22 cellular contexts compared by ENCODE assay signal in the genomic region with DNA sequence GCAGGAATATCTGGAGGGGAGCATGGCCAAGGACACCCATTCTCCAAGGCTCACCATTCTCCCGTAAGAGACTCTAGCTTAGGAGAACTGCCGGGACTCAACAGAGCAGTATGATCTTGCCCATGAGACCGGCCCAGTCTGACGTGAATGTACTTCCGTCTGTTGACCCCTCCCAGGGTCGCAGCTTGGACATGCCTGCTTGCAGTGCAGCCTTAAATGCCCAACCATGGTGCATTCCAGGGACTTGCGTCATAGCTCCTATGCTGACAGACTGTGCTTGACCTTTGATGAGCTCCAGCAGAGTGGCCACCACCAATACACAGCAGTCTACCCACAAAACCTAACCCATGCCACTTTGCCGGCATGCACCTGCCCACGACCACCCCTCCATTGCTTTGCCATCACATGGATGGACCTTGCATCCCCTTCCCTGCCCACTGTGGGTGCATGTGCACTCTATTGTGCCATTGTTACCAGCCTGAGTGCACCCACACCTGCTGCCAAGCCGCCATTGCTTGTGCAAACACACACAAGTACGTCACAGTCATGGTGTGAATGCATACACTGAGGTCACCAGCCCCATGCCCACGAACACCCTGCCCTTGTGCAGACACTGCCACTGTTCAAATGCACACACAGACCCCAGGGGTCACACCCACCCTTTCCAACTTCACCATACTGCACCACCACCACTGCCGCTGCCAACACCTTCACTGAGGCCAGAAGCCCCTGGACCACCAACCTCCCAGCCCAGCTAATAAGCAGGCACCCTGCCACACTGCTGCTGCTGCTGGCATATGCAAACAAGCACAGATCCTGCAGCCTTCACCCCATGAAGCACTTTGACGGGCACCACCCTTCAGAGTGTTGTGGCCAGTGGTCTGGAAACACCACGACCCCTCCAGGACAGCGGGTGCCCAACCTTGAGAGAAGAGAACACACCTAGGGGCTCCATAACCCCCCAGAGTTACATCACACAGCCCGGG.
"Had no signal": no experiment of that assay in that cellular context is flagged by ENCODE, and none has a peak within 500 bp of the region (broad histone marks: within the 10 kb centered on the region; RNA-seq: fewer than 3 reads in every experiment).

No MANE protein-coding gene starts in this region.

- H3K27me3 ChIP-seq: brain microvascular endothelial cell, neutrophil, pancreas, thyroid gland had no signal

- ATAC-seq: activated CD8-positive, alpha-beta T cell treated with anti-CD3 and anti-CD28 coated beads for 36 hours; activated T-helper 17 cell treated with anti-CD3 and anti-CD28 coated beads, Interleukin-2, amount 50 U/mL, for 72 hours; naive thymus-derived CD8-positive, alpha-beta T cell; pancreas had no signal

- H3K4me1 Mint-ChIP-seq: activated CD4-positive, alpha-beta T cell treated with anti-CD3 and anti-CD28 coated beads, Interleukin-2, amount 10 ng/mL, durations not matched to agents 24 days and 14 days; activated T-helper 17 cell treated with anti-CD3 and anti-CD28 coated beads, Interleukin-2, amount 50 U/mL, for 72 hours; central memory CD8-positive, alpha-beta T cell; naive thymus-derived CD8-positive, alpha-beta T cell had no signal

- H3K9me3 ChIP-seq: neutrophil, pancreas, thyroid gland had no signal

- H3K4me3 Mint-ChIP-seq: activated CD4-positive, alpha-beta T cell treated with anti-CD3 and anti-CD28 coated beads, Interleukin-2, amount 10 ng/mL, durations not matched to agents 24 days and 14 days; activated CD8-positive, alpha-beta T cell treated with anti-CD3 and anti-CD28 coated beads for 36 hours; activated T-helper 17 cell treated with anti-CD3 and anti-CD28 coated beads, Interleukin-2, amount 50 U/mL, for 72 hours; central memory CD8-positive, alpha-beta T cell; naive thymus-derived CD8-positive, alpha-beta T cell had no signal

- H3K4me3 ChIP-seq: pancreas, thyroid gland had no signal

- H3K4me1 ChIP-seq: pancreas, thyroid gland had no signal

- H3K27ac Mint-ChIP-seq: activated CD4-positive, alpha-beta T cell treated with anti-CD3 and anti-CD28 coated beads, Interleukin-2, amount 10 ng/mL, durations not matched to agents 24 days and 14 days; activated CD8-positive, alpha-beta T cell treated with anti-CD3 and anti-CD28 coated beads for 36 hours; activated T-helper 17 cell treated with anti-CD3 and anti-CD28 coated beads, Interleukin-2, amount 50 U/mL, for 72 hours; naive thymus-derived CD8-positive, alpha-beta T cell had no signal

- FAIRE-seq: endometrium, pancreas had no signal

- H3K27me3 Mint-ChIP-seq: activated CD4-positive, alpha-beta T cell treated with anti-CD3 and anti-CD28 coated beads, Interleukin-2, amount 10 ng/mL, durations not matched to agents 24 days and 14 days; activated CD8-positive, alpha-beta T cell treated with anti-CD3 and anti-CD28 coated beads for 36 hours; activated T-helper 17 cell treated with anti-CD3 and anti-CD28 coated beads, Interleukin-2, amount 50 U/mL, for 72 hours; central memory CD8-positive, alpha-beta T cell; naive thymus-derived CD8-positive, alpha-beta T cell had no signal

- DNase-seq: activated CD4-positive, alpha-beta T cell treated with anti-CD3 and anti-CD28 coated beads, Interleukin-2, amount 10 ng/mL, durations not matched to agents 24 days and 14 days; activated CD4-positive, CD25-positive, alpha-beta regulatory T cell; activated CD8-positive, alpha-beta T cell treated with anti-CD3 and anti-CD28 coated beads for 36 hours; activated naive CD4-positive, alpha-beta T cell treated with Interleukin-2 at 50 U/mL for 16 hours; activated T-cell treated with anti-CD3 and anti-CD28 coated beads, Interleukin-2, amount 50 U/mL, for 1 hour; anterior cingulate cortex; brain microvascular endothelial cell; cortex of kidney; erythroblast; foreskin melanocyte; head of caudate nucleus; kidney glomerular epithelial cell; mesenchymal stem cell; naive thymus-derived CD8-positive, alpha-beta T cell; stimulated activated CD8-positive, alpha-beta memory T cell treated with anti-CD3 and anti-CD28 coated beads, Interleukin-4, amount 100 ng/mL, for 48 hours; stimulated activated naive CD4-positive, alpha-beta T cell treated with Interleukin-2 at 50 U/mL for 16 hours; thyroid gland had no signal

- H3K36me3 ChIP-seq: brain microvascular endothelial cell, neutrophil, pancreas, thyroid gland had no signal

- H3K27ac ChIP-seq: brain microvascular endothelial cell, neutrophil, pancreas, thyroid gland had no signal
